In the genomic region with DNA sequence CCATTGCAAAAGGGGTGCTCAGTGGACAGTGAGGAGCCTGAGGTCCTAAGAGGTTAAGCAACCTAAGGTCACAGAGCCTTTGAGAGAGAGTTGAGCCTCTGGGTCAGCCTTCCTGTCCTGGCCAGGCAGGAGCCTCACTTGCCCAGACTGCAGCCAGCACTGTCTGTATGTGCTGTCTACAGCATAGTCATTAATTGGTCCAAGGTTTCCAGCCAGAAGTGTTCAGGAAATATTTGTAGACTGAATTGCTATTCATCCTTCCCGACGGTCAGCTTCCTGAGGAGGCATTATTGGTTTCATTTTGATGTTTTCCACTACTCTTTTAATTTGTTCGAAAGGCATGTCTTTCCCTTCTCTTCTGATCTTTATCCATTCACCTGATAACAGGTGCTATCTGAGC, we compare ENCODE assay signal across 1 cellular context.
TF ChIP-seq lines count a peak whose summit lies in the region.

No MANE protein-coding gene starts in this region.

TF ChIP-seq in IMR-90, 13 proteins besides CTCF, POLR2A, EP300 and RAD21 (continued from another document):
- TF ChIP-seq, protein P1, sequence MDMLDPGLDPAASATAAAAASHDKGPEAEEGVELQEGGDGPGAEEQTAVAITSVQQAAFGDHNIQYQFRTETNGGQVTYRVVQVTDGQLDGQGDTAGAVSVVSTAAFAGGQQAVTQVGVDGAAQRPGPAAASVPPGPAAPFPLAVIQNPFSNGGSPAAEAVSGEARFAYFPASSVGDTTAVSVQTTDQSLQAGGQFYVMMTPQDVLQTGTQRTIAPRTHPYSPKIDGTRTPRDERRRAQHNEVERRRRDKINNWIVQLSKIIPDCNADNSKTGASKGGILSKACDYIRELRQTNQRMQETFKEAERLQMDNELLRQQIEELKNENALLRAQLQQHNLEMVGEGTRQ (IDR thresholded peaks at IDR 0.05; ENCODE audit: low read depth, low read length): no peak
- TF ChIP-seq, protein P2, sequence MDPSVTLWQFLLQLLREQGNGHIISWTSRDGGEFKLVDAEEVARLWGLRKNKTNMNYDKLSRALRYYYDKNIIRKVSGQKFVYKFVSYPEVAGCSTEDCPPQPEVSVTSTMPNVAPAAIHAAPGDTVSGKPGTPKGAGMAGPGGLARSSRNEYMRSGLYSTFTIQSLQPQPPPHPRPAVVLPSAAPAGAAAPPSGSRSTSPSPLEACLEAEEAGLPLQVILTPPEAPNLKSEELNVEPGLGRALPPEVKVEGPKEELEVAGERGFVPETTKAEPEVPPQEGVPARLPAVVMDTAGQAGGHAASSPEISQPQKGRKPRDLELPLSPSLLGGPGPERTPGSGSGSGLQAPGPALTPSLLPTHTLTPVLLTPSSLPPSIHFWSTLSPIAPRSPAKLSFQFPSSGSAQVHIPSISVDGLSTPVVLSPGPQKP (IDR thresholded peaks at IDR 0.05; ENCODE audit: borderline replicate concordance, low read depth, low read length): no peak
- TF ChIP-seq CEBPB (IDR thresholded peaks at IDR 0.05; ENCODE audit: low read depth, low read length): no peak
- TF ChIP-seq FOS (IDR thresholded peaks at IDR 0.05; ENCODE audit: low read depth, low read length): no peak
